In genomic region chr7:135260470-135260869, GRCh38 we compare ENCODE assay signal across 22 cellular contexts. TPM values are rescaled to one million over a fixed set of nuclear protein-coding genes. Genes with fewer than 3 reads are reported as not detected.
DNase-seq lines count a peak whose midpoint lies in the region; ATAC-seq and TF ChIP-seq lines count a peak whose summit lies in the region.
"Had no signal": no experiment of that assay in that cellular context is flagged by ENCODE, and none has a peak within 500 bp of the region (broad histone marks: within the 10 kb centered on the region; RNA-seq: fewer than 3 reads in every experiment).

No MANE protein-coding gene starts in this region.

- H3K79me2 ChIP-seq in neural progenitor cell (ENCODE audit: low read depth): no peaks in the 10 kb centered on the region
- H3K79me2 ChIP-seq in hepatocyte: no peaks in the 10 kb centered on the region

- no peaks in the 10 kb centered on the region for H3K36me3 Mint-ChIP-seq in neural progenitor cell

- H3K9me3 Mint-ChIP-seq in neural progenitor cell: peaks cover 5% of the 10 kb centered on the region

- peaks cover 15% of the 10 kb centered on the region for H3K4me1 Mint-ChIP-seq in neural progenitor cell
- H3K4me1 Mint-ChIP-seq: IgD-negative memory B cell had no signal

- TF ChIP-seq EP300 in tibial nerve (IDR thresholded peaks at IDR 0.05) (no peak), ovary (IDR thresholded peaks at IDR 0.05) (no peak)

- H3K9me2 ChIP-seq in hepatocyte (replicated peaks; ENCODE audit: insufficient read depth): no peaks in the 10 kb centered on the region

- H3K4me3 Mint-ChIP-seq in neural progenitor cell: no peak overlapping the region
- H3K4me3 Mint-ChIP-seq: IgD-negative memory B cell had no signal

- 59% methylated on average over 2 of the region's 2 CpGs for WGBS in right cardiac atrium
- WGBS in tibial nerve, 2 donors: 69 to 73% methylated on average over 2 of the region's 2 CpGs
- 74% methylated on average over 2 of the region's 2 CpGs for WGBS in hepatocyte (ENCODE audit: low lambda C conversion rate, missing lambda C conversion rate)
- 70 to 71% (median 71%) methylated on average over 2 of the region's 2 CpGs for WGBS in ovary, 3 donors

- H3K9me3 ChIP-seq in right cardiac atrium (ENCODE audit: control insufficient read depth, low read length) (no peaks in the 10 kb centered on the region), neural progenitor cell (ENCODE audit: low read depth) (no peaks in the 10 kb centered on the region), tibial nerve (peaks cover 0 to 14% (median 0%) of the 10 kb centered on the region in 4 donors), hepatocyte (ENCODE audit: low read depth) (no peaks in the 10 kb centered on the region), ovary (no peaks in the 10 kb centered on the region)

- H2AFZ ChIP-seq in neural progenitor cell (replicated peaks): no peak overlapping the region
- no peak overlapping the region for H2AFZ ChIP-seq in hepatocyte

- DNase-seq in Right ventricle myocardium superior: no peak
- DNase-seq in right cardiac atrium: no peak
- DNase-seq in dorsolateral prefrontal cortex: no peak
- DNase-seq in neural progenitor cell (ENCODE audit: low spot score): no peak
- no peak for DNase-seq in tibial nerve (ENCODE audit: low spot score in 2 of 2)
- DNase-seq in DMS153 treated with DMSO at 0.1 percent for 48 hours (lab: John Stamatoyannopoulos, UW; ENCODE audit: unreplicated experiment): no peak
- no peak for DNase-seq in hepatocyte (ENCODE audit: low spot score)
- DNase-seq in ovary: no peak
- DNase-seq: Calu3, DND-41, HCEC 1CT, NCI-H1417, NCI-H2081, SHP77 treated with DMSO at 0.1 percent for 48 hours had no signal

- TF ChIP-seq POLR2A in tibial nerve (IDR thresholded peaks at IDR 0.05): no peak
- no peak for TF ChIP-seq POLR2A in ovary (IDR thresholded peaks at IDR 0.05)

- intact Hi-C loops in Right ventricle myocardium superior (cut with DNase I): no loop called here
- intact Hi-C loops in right cardiac atrium (cut with DNase I): no loop called here
- intact Hi-C loops in dorsolateral prefrontal cortex (cut with DNase I): no loop called here
- intact Hi-C loops in ovary (cut with DNase I): no loop called here

- H3K27me3 ChIP-seq in right cardiac atrium (ENCODE audit: control insufficient read depth, insufficient read depth) (no peaks in the 10 kb centered on the region), dorsolateral prefrontal cortex (no peaks in the 10 kb centered on the region), neural progenitor cell (no peaks in the 10 kb centered on the region), tibial nerve (no peaks in the 10 kb centered on the region), hepatocyte (no peaks in the 10 kb centered on the region), ovary (no peaks in the 10 kb centered on the region)

- no peaks in the 10 kb centered on the region for H4K20me1 ChIP-seq in neural progenitor cell (ENCODE audit: low read depth)
- no peaks in the 10 kb centered on the region for H4K20me1 ChIP-seq in hepatocyte (ENCODE audit: insufficient read depth, poor library complexity, severe bottlenecking)

- H3K4me1 ChIP-seq in right cardiac atrium (ENCODE audit: control insufficient read depth, insufficient read depth, low read length) (peaks cover 2% of the 10 kb centered on the region), neural progenitor cell (no peaks in the 10 kb centered on the region), tibial nerve (peaks cover 0 to 31% (median 3%) of the 10 kb centered on the region in 4 donors), hepatocyte (ENCODE audit: insufficient read depth) (peaks cover 11% of the 10 kb centered on the region), ovary (ENCODE audit: insufficient read depth) (no peaks in the 10 kb centered on the region)

- no peaks in the 10 kb centered on the region for H3K36me3 ChIP-seq in neural progenitor cell
- no peaks in the 10 kb centered on the region for H3K36me3 ChIP-seq in tibial nerve
- H3K36me3 ChIP-seq in hepatocyte (replicated peaks; ENCODE audit: insufficient read depth, low read depth): no peaks in the 10 kb centered on the region
- no peaks in the 10 kb centered on the region for H3K36me3 ChIP-seq in ovary

- H3K27ac ChIP-seq in right cardiac atrium (ENCODE audit: low read length) (no peak overlapping the region), dorsolateral prefrontal cortex (peak overlapping the region in 51 of 59 donors; percentile 2 to 90 (median 77)), neural progenitor cell (no peak overlapping the region), tibial nerve (peak overlapping the region in 3 of 4 donors; percentile 28 to 84 (median 71)), hepatocyte (no peak overlapping the region), ovary (no peak overlapping the region)
- H3K27ac ChIP-seq: HL-60, RWPE1 had no signal

- no peak for TF ChIP-seq CTCF in dorsolateral prefrontal cortex (IDR thresholded peaks at IDR 0.05 in 54 of 56, conservative IDR thresholded peaks at IDR 0.05 in 2 of 56; ENCODE audit: low read depth in 1 of 56, partially characterized antibody in 56 of 56)
- no peak for TF ChIP-seq CTCF in neural progenitor cell (IDR thresholded peaks at IDR 0.05)
- TF ChIP-seq CTCF in tibial nerve (IDR thresholded peaks at IDR 0.05): no peak
- TF ChIP-seq CTCF in hepatocyte (IDR thresholded peaks at IDR 0.05; ENCODE audit: poor library complexity): no peak
- no peak for TF ChIP-seq CTCF in ovary (IDR thresholded peaks at IDR 0.05)

- H3K9ac ChIP-seq in neural progenitor cell: no peak overlapping the region

- H3K4me3 ChIP-seq in right cardiac atrium (ENCODE audit: low read length) (no peak overlapping the region), dorsolateral prefrontal cortex (no peak overlapping the region), neural progenitor cell (no peak overlapping the region), tibial nerve (no peak overlapping the region), hepatocyte (no peak overlapping the region), ovary (no peak overlapping the region)

- H3K4me2 ChIP-seq in neural progenitor cell (no peak overlapping the region), hepatocyte (no peak overlapping the region)

- peak overlapping the region; percentile 62 for H3K27ac Mint-ChIP-seq in neural progenitor cell
- H3K27ac Mint-ChIP-seq: IgD-negative memory B cell had no signal

- H3K27me3 Mint-ChIP-seq in neural progenitor cell (ENCODE audit: insufficient read depth, low read depth): peaks cover 3% of the 10 kb centered on the region

- ATAC-seq in Right ventricle myocardium superior (ENCODE audit: poor library complexity) (peak; percentile 18), right cardiac atrium (no peak)
- ATAC-seq: Panc1 had no signal

- no peaks in the 10 kb centered on the region for H3F3A ChIP-seq in neural progenitor cell (ENCODE audit: low read depth)

RNA-seq across cellular contexts. Expression of gene STRA8, which starts 26.8 kb away (rescaled TPM):
- total RNA-seq in Right ventricle myocardium superior (not detected), right cardiac atrium (not detected), dorsolateral prefrontal cortex (under 1 TPM in 9 of 120 experiments, not detected in 111; 0.45 to 0.95 (median 0.67) TPM), neural progenitor cell (ENCODE audit: low replicate concordance) (not detected in 2 replicates), tibial nerve (not detected), hepatocyte (not detected in 2 replicates), ovary (not detected)
- polyA plus RNA-seq in right cardiac atrium (not detected), hepatocyte (not detected in 2 replicates), ovary (not detected)
- total RNA-seq: A172, Calu3, H1, NCI-H460 had no signal
- polyA plus RNA-seq: BJ, H1, IgD-negative memory B cell had no signal

RNA-seq across cellular contexts. Expression of gene WDR91, which starts 49.1 kb away (rescaled TPM):
- total RNA-seq in Right ventricle myocardium superior (5.1 TPM), right cardiac atrium (10 to 100 TPM in 2 of 4 donors, 1 to 10 TPM in 2; 6.8 to 11.1 (median 9.7) TPM), dorsolateral prefrontal cortex (10 to 100 TPM; 24.7 to 53.9 (median 37.4) TPM), neural progenitor cell (ENCODE audit: low replicate concordance) (5.4 and 7.2 TPM in 2 replicates), tibial nerve (10 to 100 TPM; 20.7 to 82.2 (median 32.6) TPM), hepatocyte (7.3 and 8.0 TPM in 2 replicates), ovary (10 to 100 TPM; 14.7 to 56.3 (median 32.7) TPM)
- polyA plus RNA-seq in right cardiac atrium (4.0 TPM), hepatocyte (8.2 and 8.5 TPM in 2 replicates), ovary (10 to 100 TPM; 12.6 to 17.7 TPM)

Comparison
In these comparisons a context has a peak if more than half of its experiments do, and no peak if none do; other contexts are left out.
1. H3K27ac ChIP-seq: peak in dorsolateral prefrontal cortex (51 of 59) and tibial nerve (3 of 4); none in right cardiac atrium (single experiment), neural progenitor cell (single experiment), hepatocyte (single experiment) and ovary (0 of 2).